31 cellular contexts compared by ENCODE assay signal in the genomic region with DNA sequence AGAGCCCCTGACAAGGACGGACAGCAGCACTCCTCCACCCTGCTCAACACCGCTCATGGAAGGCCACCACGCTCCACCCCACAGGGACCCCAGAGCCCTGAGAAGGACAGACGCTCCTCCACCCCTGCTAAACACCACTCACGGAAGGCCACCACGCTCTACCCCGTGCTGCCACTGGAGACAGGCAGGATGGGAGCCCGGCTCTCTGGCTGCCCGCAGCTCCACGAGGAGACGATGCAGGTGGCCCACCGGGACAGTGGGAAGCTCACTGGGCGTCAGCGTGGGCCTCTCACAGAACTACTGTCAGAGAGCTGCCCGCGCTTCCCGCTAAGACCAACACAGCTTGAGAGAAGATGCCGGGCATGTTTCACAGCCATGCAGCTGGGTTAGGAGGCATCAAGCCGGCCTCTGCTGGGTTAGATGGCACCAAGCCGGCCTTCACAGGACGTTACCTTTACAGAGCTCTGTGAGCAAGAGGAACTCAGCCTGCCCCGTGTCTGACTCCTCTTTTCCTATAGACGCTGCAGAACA. TPM values are rescaled to one million over a fixed set of nuclear protein-coding genes. Genes with fewer than 3 reads are reported as not detected.
DNase-seq lines count a peak whose midpoint lies in the region; ATAC-seq and TF ChIP-seq lines count a peak whose summit lies in the region.
"Had no signal": no experiment of that assay in that cellular context is flagged by ENCODE, and none has a peak within 500 bp of the region (broad histone marks: within the 10 kb centered on the region; RNA-seq: fewer than 3 reads in every experiment).

No MANE protein-coding gene starts in this region.

- H3F3A ChIP-seq in neural progenitor cell (ENCODE audit: low read depth), result no peaks in the 10 kb centered on the region

- peak; percentile 23 for DNase-seq in Right ventricle myocardium superior
- no peak for DNase-seq in left ventricle myocardium inferior
- DNase-seq in left ventricle myocardium superior, result peak; percentile 8
- DNase-seq in neural progenitor cell (ENCODE audit: low spot score), result no peak
- no peak for DNase-seq in stimulated activated naive CD4-positive, alpha-beta T cell (lab: John Stamatoyannopoulos, UW)
- DNase-seq in stimulated activated CD4-positive, alpha-beta T cell treated with anti-CD3 and anti-CD28 coated beads, Interleukin-4, amount 100 ng/mL, for 1 hour, result no peak
- DNase-seq in activated T-helper 1 cell treated with anti-CD3 and anti-CD28 coated beads, Interleukin-12 subunit alpha, Interleukin-12 subunit beta, Interleukin-2, Interleukin-4 antibody, amounts not matched to agents 30 ng/mL and 10 ng/mL and 1 ng/mL, durations not matched to agents 14 hours and 24 hours and 36 hours (ENCODE audit: low spot score), result no peak
- DNase-seq in COLO668 (lab: John Stamatoyannopoulos, UW; ENCODE audit: unreplicated experiment), result no peak
- DNase-seq: activated CD4-positive, alpha-beta T cell treated with anti-CD3 and anti-CD28 coated beads for 36 hours; activated CD8-positive, alpha-beta memory T cell treated with anti-CD3 and anti-CD28 coated beads, Interleukin-2, amount 50 U/mL, for 48 hours; activated CD8-positive, alpha-beta T cell treated with anti-CD3 and anti-CD28 coated beads for 36 hours; amniotic stem cell; Calu3; DND-41; effector CD8-positive, alpha-beta T cell; Kasumi-1; NCI-H1436; NCI-H2107; NCI-H345; NCI-H748 treated with DMSO at 0.1 percent for 48 hours; stimulated activated CD4-positive, alpha-beta T cell treated with anti-CD3 and anti-CD28 coated beads, Interleukin-2, amount 100 ng/mL, for 24 hours; stimulated activated CD8-positive, alpha-beta memory T cell treated with anti-CD3 and anti-CD28 coated beads, Interleukin-4, amount 100 ng/mL, for 48 hours; SW 1271; tibial artery had no signal

- H3K4me3 ChIP-seq in left ventricle myocardium inferior (no peak overlapping the region), neural progenitor cell (no peak overlapping the region)
- H3K4me3 ChIP-seq: breast epithelium, tibial artery had no signal

- H3K4me1 Mint-ChIP-seq in neural progenitor cell, result peaks cover 9% of the 10 kb centered on the region
- H3K4me1 Mint-ChIP-seq in activated T-helper 1 cell treated with anti-CD3 and anti-CD28 coated beads, Interleukin-12 subunit alpha, Interleukin-12 subunit beta, Interleukin-2, Interleukin-4 antibody, amounts not matched to agents 30 ng/mL and 10 ng/mL and 1 ng/mL, durations not matched to agents 14 hours and 24 hours and 36 hours (ENCODE audit: low read depth), result peaks cover 15% of the 10 kb centered on the region

- H4K20me1 ChIP-seq in neural progenitor cell (ENCODE audit: low read depth), result peaks cover 6% of the 10 kb centered on the region

- peaks cover 11% of the 10 kb centered on the region for H3K79me2 ChIP-seq in neural progenitor cell (ENCODE audit: low read depth)

- intact Hi-C loops in Right ventricle myocardium superior (cut with DNase I), result no loop called here
- intact Hi-C loops in left ventricle myocardium inferior (cut with micrococcal nuclease), result no loop called here
- intact Hi-C loops in left ventricle myocardium superior (cut with micrococcal nuclease), result no loop called here
- intact Hi-C loops in activated T-helper 1 cell treated with anti-CD3 and anti-CD28 coated beads, Interleukin-12 subunit alpha, Interleukin-12 subunit beta, Interleukin-2, Interleukin-4 antibody, amounts not matched to agents 30 ng/mL and 10 ng/mL and 1 ng/mL, durations not matched to agents 14 hours and 24 hours and 36 hours (cut with micrococcal nuclease), result no loop called here

- no peak overlapping the region for H3K4me2 ChIP-seq in neural progenitor cell

- peak overlapping the region; percentile 48 for H3K4me3 Mint-ChIP-seq in neural progenitor cell
- no peak overlapping the region for H3K4me3 Mint-ChIP-seq in activated T-helper 1 cell treated with anti-CD3 and anti-CD28 coated beads, Interleukin-12 subunit alpha, Interleukin-12 subunit beta, Interleukin-2, Interleukin-4 antibody, amounts not matched to agents 30 ng/mL and 10 ng/mL and 1 ng/mL, durations not matched to agents 14 hours and 24 hours and 36 hours
- H3K4me3 Mint-ChIP-seq: activated CD4-positive, alpha-beta T cell treated with anti-CD3 and anti-CD28 coated beads for 36 hours; activated CD8-positive, alpha-beta T cell treated with anti-CD3 and anti-CD28 coated beads for 36 hours; activated naive CD4-positive, alpha-beta T cell treated with anti-CD3 and anti-CD28 coated beads, Interleukin-2, amount 50 U/mL, for 24 hours had no signal

- H3K36me3 Mint-ChIP-seq in neural progenitor cell, result peaks cover 4% of the 10 kb centered on the region
- peaks cover 28% of the 10 kb centered on the region for H3K36me3 Mint-ChIP-seq in activated T-helper 1 cell treated with anti-CD3 and anti-CD28 coated beads, Interleukin-12 subunit alpha, Interleukin-12 subunit beta, Interleukin-2, Interleukin-4 antibody, amounts not matched to agents 30 ng/mL and 10 ng/mL and 1 ng/mL, durations not matched to agents 14 hours and 24 hours and 36 hours (ENCODE audit: low read depth)

- no peak overlapping the region for H3K27ac Mint-ChIP-seq in neural progenitor cell
- H3K27ac Mint-ChIP-seq in activated T-helper 1 cell treated with anti-CD3 and anti-CD28 coated beads, Interleukin-12 subunit alpha, Interleukin-12 subunit beta, Interleukin-2, Interleukin-4 antibody, amounts not matched to agents 30 ng/mL and 10 ng/mL and 1 ng/mL, durations not matched to agents 14 hours and 24 hours and 36 hours, result no peak overlapping the region
- H3K27ac Mint-ChIP-seq: activated CD4-positive, alpha-beta T cell treated with anti-CD3 and anti-CD28 coated beads for 36 hours; activated CD8-positive, alpha-beta T cell treated with anti-CD3 and anti-CD28 coated beads for 36 hours; activated naive CD4-positive, alpha-beta T cell treated with anti-CD3 and anti-CD28 coated beads, Interleukin-2, amount 50 U/mL, for 24 hours had no signal

- ATAC-seq in Right ventricle myocardium superior (ENCODE audit: poor library complexity) (no peak), left ventricle myocardium superior (no peak)
- ATAC-seq: activated CD4-positive, alpha-beta T cell treated with anti-CD3 and anti-CD28 coated beads for 36 hours; activated CD8-positive, alpha-beta T cell treated with anti-CD3 and anti-CD28 coated beads for 36 hours; HCT116; left lobe of liver; naive thymus-derived CD8-positive, alpha-beta T cell; Panc1 had no signal

- H3K27ac ChIP-seq in left ventricle myocardium inferior (replicated peaks) (no peak overlapping the region), neural progenitor cell (no peak overlapping the region)
- H3K27ac ChIP-seq: C4-2B, tibial artery had no signal

- H3K27me3 ChIP-seq in left ventricle myocardium inferior (ENCODE audit: low read depth) (no peaks in the 10 kb centered on the region), neural progenitor cell (no peaks in the 10 kb centered on the region)
- H3K27me3 ChIP-seq: breast epithelium, tibial artery had no signal

- no peaks in the 10 kb centered on the region for H3K9me3 ChIP-seq in left ventricle myocardium inferior (replicated peaks)
- H3K9me3 ChIP-seq in neural progenitor cell (ENCODE audit: low read depth), result no peaks in the 10 kb centered on the region
- H3K9me3 ChIP-seq: breast epithelium, tibial artery had no signal

- no peaks in the 10 kb centered on the region for H3K9me3 Mint-ChIP-seq in neural progenitor cell
- H3K9me3 Mint-ChIP-seq in activated T-helper 1 cell treated with anti-CD3 and anti-CD28 coated beads, Interleukin-12 subunit alpha, Interleukin-12 subunit beta, Interleukin-2, Interleukin-4 antibody, amounts not matched to agents 30 ng/mL and 10 ng/mL and 1 ng/mL, durations not matched to agents 14 hours and 24 hours and 36 hours, result no peaks in the 10 kb centered on the region
- H3K9me3 Mint-ChIP-seq: activated CD8-positive, alpha-beta T cell treated with anti-CD3 and anti-CD28 coated beads for 36 hours; activated naive CD4-positive, alpha-beta T cell treated with anti-CD3 and anti-CD28 coated beads, Interleukin-2, amount 50 U/mL, for 24 hours; naive thymus-derived CD8-positive, alpha-beta T cell had no signal

- H3K4me1 ChIP-seq in left ventricle myocardium inferior (peaks cover 13% of the 10 kb centered on the region), neural progenitor cell (no peaks in the 10 kb centered on the region)
- H3K4me1 ChIP-seq: breast epithelium had no signal

- H2AFZ ChIP-seq in neural progenitor cell (replicated peaks), result no peak overlapping the region

- H3K27me3 Mint-ChIP-seq in neural progenitor cell (ENCODE audit: insufficient read depth, low read depth), result peaks cover 5% of the 10 kb centered on the region
- H3K27me3 Mint-ChIP-seq in activated T-helper 1 cell treated with anti-CD3 and anti-CD28 coated beads, Interleukin-12 subunit alpha, Interleukin-12 subunit beta, Interleukin-2, Interleukin-4 antibody, amounts not matched to agents 30 ng/mL and 10 ng/mL and 1 ng/mL, durations not matched to agents 14 hours and 24 hours and 36 hours (ENCODE audit: insufficient read depth), result no peaks in the 10 kb centered on the region
- H3K27me3 Mint-ChIP-seq: activated CD4-positive, alpha-beta T cell treated with anti-CD3 and anti-CD28 coated beads for 36 hours; activated CD8-positive, alpha-beta T cell treated with anti-CD3 and anti-CD28 coated beads for 36 hours; activated naive CD4-positive, alpha-beta T cell treated with anti-CD3 and anti-CD28 coated beads, Interleukin-2, amount 50 U/mL, for 24 hours; naive thymus-derived CD8-positive, alpha-beta T cell had no signal

- no peak for TF ChIP-seq CTCF in left ventricle myocardium inferior (IDR thresholded peaks at IDR 0.05; ENCODE audit: borderline replicate concordance)
- no peak for TF ChIP-seq CTCF in neural progenitor cell (IDR thresholded peaks at IDR 0.05)

- no peak overlapping the region for H3K9ac ChIP-seq in neural progenitor cell

- H3K36me3 ChIP-seq in left ventricle myocardium inferior, result peaks cover 52% of the 10 kb centered on the region
- H3K36me3 ChIP-seq in neural progenitor cell, result no peaks in the 10 kb centered on the region
- H3K36me3 ChIP-seq: breast epithelium had no signal

RNA-seq across cellular contexts. Expression of a gene that starts 20.8 kb away (rescaled TPM):
- total RNA-seq in Right ventricle myocardium superior (27.9 TPM), left ventricle myocardium inferior (25.1 TPM), left ventricle myocardium superior (29.7 TPM), neural progenitor cell (ENCODE audit: low replicate concordance) (27.6 and 75.9 TPM in 2 replicates)
- total RNA-seq in activated T-helper 1 cell treated with anti-CD3 and anti-CD28 coated beads, Interleukin-12 subunit alpha, Interleukin-12 subunit beta, Interleukin-2, Interleukin-4 antibody, amounts not matched to agents 30 ng/mL and 10 ng/mL and 1 ng/mL, durations not matched to agents 14 hours and 24 hours and 36 hours, result 146 and 149 TPM in 2 replicates

RNA-seq across cellular contexts. Expression of a gene that starts 21.0 kb away (rescaled TPM):
- total RNA-seq in Right ventricle myocardium superior, result 14.9 TPM
- 20.3 TPM for total RNA-seq in left ventricle myocardium inferior
- 19.8 TPM for total RNA-seq in left ventricle myocardium superior
- 4.4 and 10.1 TPM in 2 replicates for total RNA-seq in neural progenitor cell (ENCODE audit: low replicate concordance)
- 15.4 and 16.2 TPM in 2 replicates for total RNA-seq in activated T-helper 1 cell treated with anti-CD3 and anti-CD28 coated beads, Interleukin-12 subunit alpha, Interleukin-12 subunit beta, Interleukin-2, Interleukin-4 antibody, amounts not matched to agents 30 ng/mL and 10 ng/mL and 1 ng/mL, durations not matched to agents 14 hours and 24 hours and 36 hours

Comparison
In these comparisons a context has a peak if more than half of its experiments do, and no peak if none do; other contexts are left out.
1. DNase-seq: peak in Right ventricle myocardium superior (single experiment) and left ventricle myocardium superior (single experiment); none in left ventricle myocardium inferior (single experiment), neural progenitor cell (single experiment), stimulated activated naive CD4-positive, alpha-beta T cell (0 of 6), stimulated activated CD4-positive, alpha-beta T cell treated with anti-CD3 and anti-CD28 coated beads, Interleukin-4, amount 100 ng/mL, for 1 hour (single experiment), activated T-helper 1 cell treated with anti-CD3 and anti-CD28 coated beads, Interleukin-12 subunit alpha, Interleukin-12 subunit beta, Interleukin-2, Interleukin-4 antibody, amounts not matched to agents 30 ng/mL and 10 ng/mL and 1 ng/mL, durations not matched to agents 14 hours and 24 hours and 36 hours (single experiment) and COLO668 (single experiment).